In the genomic region with DNA sequence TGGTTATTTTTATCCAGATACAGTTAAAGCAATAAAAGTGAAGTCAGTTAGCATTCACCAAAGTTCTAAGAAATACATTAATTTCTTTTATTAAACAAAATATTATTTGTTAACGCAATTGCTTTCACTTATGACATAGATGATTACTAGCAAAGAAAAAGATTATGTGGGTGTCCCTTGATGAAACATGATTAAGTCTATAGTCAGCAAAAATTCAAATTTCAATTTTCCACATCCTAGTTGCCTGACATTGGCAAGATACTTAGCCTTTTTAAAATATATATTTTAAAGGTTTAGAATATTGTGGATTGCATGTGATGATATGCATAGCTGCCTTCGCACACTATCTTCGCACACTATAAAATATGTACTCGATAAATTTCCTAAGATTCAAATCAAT, we compare ENCODE assay signal across 3 cellular contexts.
TF ChIP-seq lines count a peak whose summit lies in the region.

No MANE protein-coding gene starts in this region.

TF ChIP-seq in HepG2, 621 proteins besides CTCF, POLR2A, EP300 and RAD21:
- TF ChIP-seq, protein P1, sequence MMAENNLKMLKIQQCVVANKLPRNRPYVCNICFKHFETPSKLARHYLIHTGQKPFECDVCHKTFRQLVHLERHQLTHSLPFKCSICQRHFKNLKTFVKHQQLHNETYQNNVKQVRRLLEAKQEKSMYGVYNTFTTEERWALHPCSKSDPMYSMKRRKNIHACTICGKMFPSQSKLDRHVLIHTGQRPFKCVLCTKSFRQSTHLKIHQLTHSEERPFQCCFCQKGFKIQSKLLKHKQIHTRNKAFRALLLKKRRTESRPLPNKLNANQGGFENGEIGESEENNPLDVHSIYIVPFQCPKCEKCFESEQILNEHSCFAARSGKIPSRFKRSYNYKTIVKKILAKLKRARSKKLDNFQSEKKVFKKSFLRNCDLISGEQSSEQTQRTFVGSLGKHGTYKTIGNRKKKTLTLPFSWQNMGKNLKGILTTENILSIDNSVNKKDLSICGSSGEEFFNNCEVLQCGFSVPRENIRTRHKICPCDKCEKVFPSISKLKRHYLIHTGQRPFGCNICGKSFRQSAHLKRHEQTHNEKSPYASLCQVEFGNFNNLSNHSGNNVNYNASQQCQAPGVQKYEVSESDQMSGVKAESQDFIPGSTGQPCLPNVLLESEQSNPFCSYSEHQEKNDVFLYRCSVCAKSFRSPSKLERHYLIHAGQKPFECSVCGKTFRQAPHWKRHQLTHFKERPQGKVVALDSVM (CRISPR knock-in tag; IDR thresholded peaks at IDR 0.05), result no peak
- TF ChIP-seq ZNF879 (CRISPR knock-in tag; IDR thresholded peaks at IDR 0.05) (no peak), MTF2 (CRISPR knock-in tag; IDR thresholded peaks at IDR 0.05; ENCODE audit: borderline replicate concordance) (no peak), MAFK (conservative IDR thresholded peaks at IDR 0.05 in 1 of 2, IDR thresholded peaks at IDR 0.05 in 1 of 2; ENCODE audit: low read length in 2 of 2) (peak; percentile 64 to 81), MAFF (IDR thresholded peaks at IDR 0.05; ENCODE audit: low read depth, low read length) (peak; percentile 57; the same call in 1 of the 2 replicates)

TF ChIP-seq in IMR-90, 13 proteins besides CTCF, POLR2A, EP300 and RAD21:
- TF ChIP-seq ELK1 (IDR thresholded peaks at IDR 0.05; ENCODE audit: borderline replicate concordance, low read depth, low read length), result no peak
- peak; percentile 64 for TF ChIP-seq MAFK (IDR thresholded peaks at IDR 0.05; ENCODE audit: low read depth, low read length)
- TF ChIP-seq MXI1 (IDR thresholded peaks at IDR 0.05; ENCODE audit: borderline replicate concordance, low read depth, low read length), result no peak
- TF ChIP-seq NFE2L2 (IDR thresholded peaks at IDR 0.05; ENCODE audit: low read depth, low read length), result no peak
- no peak for TF ChIP-seq RFX5 (IDR thresholded peaks at IDR 0.05; ENCODE audit: low read depth, low read length)
- no peak for TF ChIP-seq BHLHE40 (IDR thresholded peaks at IDR 0.05; ENCODE audit: low read depth, low read length)
- no peak for TF ChIP-seq RCOR1 (IDR thresholded peaks at IDR 0.05; ENCODE audit: insufficient replicate concordance, low read length)
- no peak for TF ChIP-seq FOS (IDR thresholded peaks at IDR 0.05; ENCODE audit: low read depth, low read length)

TF ChIP-seq in K562, 482 proteins besides CTCF, POLR2A, EP300 and RAD21:
- TF ChIP-seq TSC22D4 (tag; IDR thresholded peaks at IDR 0.05) (no peak), NR4A1 (CRISPR knock-in tag; IDR thresholded peaks at IDR 0.05) (no peak), NR4A1 (tag; IDR thresholded peaks at IDR 0.05) (no peak), ARID2 (IDR thresholded peaks at IDR 0.05) (no peak), KDM5B (IDR thresholded peaks at IDR 0.05; ENCODE audit: insufficient replicate concordance, low read depth, low read length) (no peak), EP400 (IDR thresholded peaks at IDR 0.05) (no peak), ZNF583 (CRISPR knock-in tag; IDR thresholded peaks at IDR 0.05) (no peak), ZBTB1 (CRISPR knock-in tag; IDR thresholded peaks at IDR 0.05; ENCODE audit: borderline replicate concordance, low read depth) (no peak), PHF8 (IDR thresholded peaks at IDR 0.05; ENCODE audit: borderline replicate concordance, low read length) (no peak), ZNF316 (IDR thresholded peaks at IDR 0.05) (peak; percentile 15; the same call in 1 of the 2 replicates)
